ENCODE assay signal across 24 cellular contexts in genomic region chr19:43499042-43499441, GRCh38. TPM values are rescaled to one million over a fixed set of nuclear protein-coding genes. Genes with fewer than 3 reads are reported as not detected.
A peak's percentile ranks its signal among the peaks of the same experiment; 100 is the strongest.
DNase-seq lines count a peak whose midpoint lies in the region; ATAC-seq and TF ChIP-seq lines count a peak whose summit lies in the region.
"Had no signal": no experiment of that assay in that cellular context is flagged by ENCODE, and none has a peak within 500 bp of the region (broad histone marks: within the 10 kb centered on the region; RNA-seq: fewer than 3 reads in every experiment).

No MANE protein-coding gene starts in this region.

- no peak overlapping the region for H3K4me3 Mint-ChIP-seq in CD4-positive, CD25-positive, alpha-beta regulatory T cell
- H3K4me3 Mint-ChIP-seq in naive thymus-derived CD4-positive, alpha-beta T cell = peak overlapping the region in 1 of 10 donors; percentile 17
- H3K4me3 Mint-ChIP-seq: activated T-cell treated with anti-CD3 and anti-CD28 coated beads, Interleukin-2, amount 50 U/mL, for 24 hours; B cell had no signal

- H3K23ac ChIP-seq in neuronal stem cell (ENCODE audit: low read depth, low read length, poor library complexity) = no peak overlapping the region

- H4K91ac ChIP-seq in neuronal stem cell (ENCODE audit: low read depth, low read length, poor library complexity) = no peak overlapping the region

- H3K4me1 ChIP-seq in CD4-positive, CD25-positive, alpha-beta regulatory T cell (ENCODE audit: control insufficient read depth, insufficient read depth, low read length, poor library complexity, severe bottlenecking) = peaks cover 16% of the 10 kb centered on the region
- H3K4me1 ChIP-seq in hepatocyte (ENCODE audit: insufficient read depth) (peaks cover 23% of the 10 kb centered on the region), lower lobe of right lung (peaks cover 12% of the 10 kb centered on the region), neuronal stem cell (ENCODE audit: control insufficient read depth in 2 of 2, insufficient read depth in 1 of 2, low read depth in 1 of 2, low read length in 2 of 2) (peaks cover 0 to 8% of the 10 kb centered on the region in 2 donors)
- peaks cover 0 to 12% of the 10 kb centered on the region in 2 donors for H3K4me1 ChIP-seq in naive thymus-derived CD4-positive, alpha-beta T cell (ENCODE audit: control insufficient read depth in 2 of 2, insufficient read depth in 2 of 2, low read length in 2 of 2)

- H3K18ac ChIP-seq in neuronal stem cell (ENCODE audit: low read length) = no peak overlapping the region

- no peak overlapping the region for H2BK120ac ChIP-seq in neuronal stem cell (ENCODE audit: low read depth, low read length)

- CTCF ChIA-PET in naive thymus-derived CD4-positive, alpha-beta T cell (lab: Charles Lee) = no interaction called here

- no peaks in the 10 kb centered on the region for H3K27me3 Mint-ChIP-seq in CD4-positive, CD25-positive, alpha-beta regulatory T cell
- H3K27me3 Mint-ChIP-seq in naive thymus-derived CD4-positive, alpha-beta T cell = no peaks in the 10 kb centered on the region
- H3K27me3 Mint-ChIP-seq: activated T-cell treated with anti-CD3 and anti-CD28 coated beads, Interleukin-2, amount 50 U/mL, for 24 hours; B cell had no signal

- peaks cover 30% of the 10 kb centered on the region for H3K36me3 Mint-ChIP-seq in CD4-positive, CD25-positive, alpha-beta regulatory T cell
- peaks cover 12 to 31% (median 26%) of the 10 kb centered on the region in 5 donors for H3K36me3 Mint-ChIP-seq in naive thymus-derived CD4-positive, alpha-beta T cell

- H2BK12ac ChIP-seq in neuronal stem cell (ENCODE audit: low read length) = no peak overlapping the region

- no peaks in the 10 kb centered on the region for H3K79me1 ChIP-seq in neuronal stem cell (ENCODE audit: low read depth, low read length)

- intact Hi-C loops in naive thymus-derived CD4-positive, alpha-beta T cell (cut with micrococcal nuclease) = no loop called here
- intact Hi-C loops in lower lobe of right lung (cut with DNase I) = no loop called here
- intact Hi-C loops in posterior vena cava (cut with DNase I) = no loop called here
- intact Hi-C loops in head of caudate nucleus (cut with DNase I) = no loop called here

- H3K27me3 ChIP-seq in CD4-positive, CD25-positive, alpha-beta regulatory T cell (ENCODE audit: control insufficient read depth, insufficient read depth, low read length) = no peaks in the 10 kb centered on the region
- H3K27me3 ChIP-seq in hepatocyte (no peaks in the 10 kb centered on the region), lower lobe of right lung (ENCODE audit: low read depth) (no peaks in the 10 kb centered on the region), neuronal stem cell (ENCODE audit: control insufficient read depth in 3 of 3, insufficient read depth in 3 of 3, low read depth in 1 of 3, low read length in 3 of 3) (peaks cover 0 to 26% (median 0%) of the 10 kb centered on the region in 3 experiments)
- H3K27me3 ChIP-seq in naive thymus-derived CD4-positive, alpha-beta T cell (ENCODE audit: control insufficient read depth in 2 of 2, insufficient read depth in 2 of 2, low read length in 2 of 2) = no peaks in the 10 kb centered on the region
- H3K27me3 ChIP-seq: gastrocnemius medialis had no signal

- H3K9ac ChIP-seq in neuronal stem cell (ENCODE audit: low read depth, low read length, poor library complexity) = no peak overlapping the region

- H2BK15ac ChIP-seq in neuronal stem cell (ENCODE audit: low read length) = no peak overlapping the region

- no peaks in the 10 kb centered on the region for H3K9me2 ChIP-seq in hepatocyte (replicated peaks; ENCODE audit: insufficient read depth)

- H3K4me1 Mint-ChIP-seq in CD4-positive, CD25-positive, alpha-beta regulatory T cell = peaks cover 5 to 37% (median 24%) of the 10 kb centered on the region in 4 donors
- peaks cover 21 to 52% (median 28%) of the 10 kb centered on the region in 7 donors for H3K4me1 Mint-ChIP-seq in naive thymus-derived CD4-positive, alpha-beta T cell

- no peaks in the 10 kb centered on the region for H4K20me1 ChIP-seq in hepatocyte (ENCODE audit: insufficient read depth, poor library complexity, severe bottlenecking)

- ATAC-seq in CD4-positive, CD25-positive, alpha-beta regulatory T cell (ENCODE audit: low read depth in 2 of 2) = no peak
- no peak for ATAC-seq in naive thymus-derived CD4-positive, alpha-beta T cell
- ATAC-seq in lower lobe of right lung = no peak
- ATAC-seq: gastrocnemius medialis had no signal

- no peak overlapping the region for H3K4ac ChIP-seq in neuronal stem cell (ENCODE audit: low read length)

- no peak overlapping the region for H3K27ac ChIP-seq in CD4-positive, CD25-positive, alpha-beta regulatory T cell (ENCODE audit: insufficient read depth, low read length, poor library complexity, severe bottlenecking)
- H3K27ac ChIP-seq in hepatocyte (peak overlapping the region; percentile 70), lower lobe of right lung (no peak overlapping the region), neuronal stem cell (replicated peaks; ENCODE audit: low read length) (no peak overlapping the region)
- no peak overlapping the region for H3K27ac ChIP-seq in naive thymus-derived CD4-positive, alpha-beta T cell (ENCODE audit: low read depth, low read length)
- H3K27ac ChIP-seq: gastrocnemius medialis, SK-N-MC had no signal

- no peaks in the 10 kb centered on the region for H3K9me3 ChIP-seq in CD4-positive, CD25-positive, alpha-beta regulatory T cell (ENCODE audit: control insufficient read depth in 2 of 2, low read length in 2 of 2)
- H3K9me3 ChIP-seq in hepatocyte (ENCODE audit: low read depth) (no peaks in the 10 kb centered on the region), lower lobe of right lung (no peaks in the 10 kb centered on the region), neuronal stem cell (replicated peaks in 1 of 2; ENCODE audit: control insufficient read depth in 2 of 2, insufficient read depth in 1 of 2, low read depth in 1 of 2, low read length in 2 of 2) (no peaks in the 10 kb centered on the region)
- H3K9me3 ChIP-seq in naive thymus-derived CD4-positive, alpha-beta T cell (ENCODE audit: control insufficient read depth in 2 of 3, low read length in 3 of 3) = no peaks in the 10 kb centered on the region
- H3K9me3 ChIP-seq: gastrocnemius medialis had no signal

- no peak overlapping the region for H2BK5ac ChIP-seq in neuronal stem cell (ENCODE audit: low read length)

- H3K14ac ChIP-seq in neuronal stem cell (ENCODE audit: low read length) = no peak overlapping the region

- H3K4me2 ChIP-seq in hepatocyte (no peak overlapping the region), neuronal stem cell (ENCODE audit: insufficient read depth, low read length, poor library complexity, severe bottlenecking) (no peak overlapping the region)

- 78% methylated on average over 3 of the region's 3 CpGs for WGBS in hepatocyte (ENCODE audit: low lambda C conversion rate, missing lambda C conversion rate)
- no CpG with 5 or more reads among the region's 3 CpGs for WGBS in neuronal stem cell (ENCODE audit: extremely low coverage in 2 of 2, insufficient read length in 2 of 2, insufficient replicate concordance in 1 of 2), 2 donors

- H4K8ac ChIP-seq in neuronal stem cell (ENCODE audit: low read depth, low read length) = no peak overlapping the region

- no peak for TF ChIP-seq CTCF in hepatocyte (IDR thresholded peaks at IDR 0.05; ENCODE audit: poor library complexity)
- no peak for TF ChIP-seq CTCF in lower lobe of right lung (IDR thresholded peaks at IDR 0.05)

- H2AFZ ChIP-seq in hepatocyte = no peak overlapping the region
- H2AFZ ChIP-seq in neuronal stem cell (ENCODE audit: low read length) = no peak overlapping the region

- no peak for DNase-seq in CD4-positive, CD25-positive, alpha-beta regulatory T cell
- peak; percentile 98 for DNase-seq in HuH-7.5 (ENCODE audit: low spot score)
- DNase-seq in hepatocyte (ENCODE audit: low spot score) = peak; percentile 58
- DNase-seq in naive thymus-derived CD4-positive, alpha-beta T cell = no peak
- no peak for DNase-seq in lower lobe of right lung
- no peak for DNase-seq in neuronal stem cell (ENCODE audit: low spot score)
- no peak for DNase-seq in posterior vena cava (ENCODE audit: low spot score)
- DNase-seq in head of caudate nucleus = no peak
- DNase-seq: activated CD4-positive, alpha-beta T cell treated with anti-CD3 and anti-CD28 coated beads for 4 hours; activated CD8-positive, alpha-beta memory T cell treated with anti-CD3 and anti-CD28 coated beads for 24 hours; activated gamma-delta T cell treated with Interleukin-2 at 50 U/mL for 16 hours; activated T-cell treated with anti-CD3 and anti-CD28 coated beads, Interleukin-2, amount 50 U/mL, for 24 hours; DMS53; gastrocnemius medialis; H7; NCI-H1436 treated with DMSO at 0.1 percent for 48 hours; NCI-H345; occipital lobe; substantia nigra had no signal

- no peak overlapping the region for H3K4me3 ChIP-seq in CD4-positive, CD25-positive, alpha-beta regulatory T cell (ENCODE audit: low read depth, low read length)
- no peak overlapping the region for H3K4me3 ChIP-seq in hepatocyte
- H3K4me3 ChIP-seq in naive thymus-derived CD4-positive, alpha-beta T cell (ENCODE audit: low read length) = no peak overlapping the region
- no peak overlapping the region for H3K4me3 ChIP-seq in lower lobe of right lung
- H3K4me3 ChIP-seq in neuronal stem cell (ENCODE audit: low read length in 2 of 2) = no peak overlapping the region
- H3K4me3 ChIP-seq: gastrocnemius medialis, lung, SK-N-MC, skin epidermis had no signal

- peaks cover 12% of the 10 kb centered on the region for H3K79me2 ChIP-seq in hepatocyte

- peaks cover 30% of the 10 kb centered on the region for H3K36me3 ChIP-seq in CD4-positive, CD25-positive, alpha-beta regulatory T cell (ENCODE audit: control insufficient read depth, insufficient read depth, low read length)
- H3K36me3 ChIP-seq in hepatocyte (replicated peaks; ENCODE audit: insufficient read depth, low read depth) (no peaks in the 10 kb centered on the region), lower lobe of right lung (peaks cover 28% of the 10 kb centered on the region), neuronal stem cell (replicated peaks in 1 of 2; ENCODE audit: control insufficient read depth in 2 of 2, insufficient read depth in 2 of 2, low read length in 2 of 2) (peaks cover 7 to 29% of the 10 kb centered on the region in 2 donors)
- H3K36me3 ChIP-seq in naive thymus-derived CD4-positive, alpha-beta T cell (ENCODE audit: control insufficient read depth in 2 of 3, insufficient read depth in 3 of 3, low read length in 3 of 3) = peaks cover 0 to 67% (median 4%) of the 10 kb centered on the region in 3 experiments
- H3K36me3 ChIP-seq: gastrocnemius medialis had no signal

- peak overlapping the region in 2 of 3 donors; percentile 42 to 71 for H3K27ac Mint-ChIP-seq in CD4-positive, CD25-positive, alpha-beta regulatory T cell
- peak overlapping the region in 5 of 9 donors; percentile 16 to 83 (median 67) for H3K27ac Mint-ChIP-seq in naive thymus-derived CD4-positive, alpha-beta T cell
- H3K27ac Mint-ChIP-seq: activated T-cell treated with anti-CD3 and anti-CD28 coated beads, Interleukin-2, amount 50 U/mL, for 24 hours; B cell had no signal

- H2AK5ac ChIP-seq in neuronal stem cell (ENCODE audit: low read depth, low read length) = no peak overlapping the region

- no peaks in the 10 kb centered on the region for H3K9me3 Mint-ChIP-seq in CD4-positive, CD25-positive, alpha-beta regulatory T cell
- H3K9me3 Mint-ChIP-seq in naive thymus-derived CD4-positive, alpha-beta T cell = no peaks in the 10 kb centered on the region
- H3K9me3 Mint-ChIP-seq: activated T-cell treated with anti-CD3 and anti-CD28 coated beads, Interleukin-2, amount 50 U/mL, for 24 hours had no signal

- POLR2A ChIA-PET in naive thymus-derived CD4-positive, alpha-beta T cell (lab: Charles Lee) = no interaction called here

RNA-seq across cellular contexts. Expression of gene PHLDB3, which starts 5.5 kb away (rescaled TPM):
- 64.1 TPM for total RNA-seq in CD4-positive, CD25-positive, alpha-beta regulatory T cell
- 1 to 10 TPM; 1.5 to 4.4 (median 3.6) TPM for polyA plus RNA-seq in CD4-positive, CD25-positive, alpha-beta regulatory T cell
- total RNA-seq in hepatocyte = 22.2 and 24.9 TPM in 2 replicates
- polyA plus RNA-seq in hepatocyte = 23.4 and 29.0 TPM in 2 replicates
- 10 to 100 TPM; 24.5 to 98.8 (median 43.3) TPM for total RNA-seq in naive thymus-derived CD4-positive, alpha-beta T cell
- 1 to 10 TPM; 4.5 to 6.5 TPM for polyA plus RNA-seq in naive thymus-derived CD4-positive, alpha-beta T cell
- 7.8 TPM for total RNA-seq in lower lobe of right lung
- polyA plus RNA-seq in neuronal stem cell (2013, experiment 1 of 2) = 8.0 TPM
- 7.9 TPM for polyA plus RNA-seq in neuronal stem cell (2013, experiment 2 of 2)
- 1 to 10 TPM; 7.1 to 8.7 TPM for total RNA-seq in posterior vena cava

RNA-seq across cellular contexts. Expression of gene ETHE1, which starts 28.0 kb away (rescaled TPM):
- 22.8 TPM for total RNA-seq in CD4-positive, CD25-positive, alpha-beta regulatory T cell
- polyA plus RNA-seq in CD4-positive, CD25-positive, alpha-beta regulatory T cell = 10 to 100 TPM; 55.1 to 73.5 (median 64.4) TPM
- total RNA-seq in hepatocyte (42.1 and 49.9 TPM in 2 replicates), lower lobe of right lung (47.4 TPM), posterior vena cava (10 to 100 TPM; 19.8 to 27.9 TPM)
- 47.0 and 65.1 TPM in 2 replicates for polyA plus RNA-seq in hepatocyte
- 10 to 100 TPM; 20.3 to 58.6 (median 23.9) TPM for total RNA-seq in naive thymus-derived CD4-positive, alpha-beta T cell
- polyA plus RNA-seq in naive thymus-derived CD4-positive, alpha-beta T cell = 10 to 100 TPM; 58.0 to 59.3 TPM
- polyA plus RNA-seq in neuronal stem cell (2013, experiment 1 of 2) = 14.2 TPM
- polyA plus RNA-seq in neuronal stem cell (2013, experiment 2 of 2) = 13.9 TPM

RNA-seq across cellular contexts. Expression of gene LYPD3, which starts 33.6 kb away (rescaled TPM):
- 12.7 TPM for total RNA-seq in CD4-positive, CD25-positive, alpha-beta regulatory T cell
- polyA plus RNA-seq in CD4-positive, CD25-positive, alpha-beta regulatory T cell = 1 to 10 TPM; 1.8 to 6.5 (median 4.3) TPM
- total RNA-seq in hepatocyte (4.6 and 4.8 TPM in 2 replicates), lower lobe of right lung (0.74 TPM), posterior vena cava (under 1 TPM; 0.52 to 0.60 TPM)
- 13.2 and 13.5 TPM in 2 replicates for polyA plus RNA-seq in hepatocyte
- 10 to 100 TPM in 1 of 5 experiments, 1 to 10 TPM in 4; 1.1 to 30.6 (median 6.1) TPM for total RNA-seq in naive thymus-derived CD4-positive, alpha-beta T cell
- 1 to 10 TPM; 6.5 to 9.1 TPM for polyA plus RNA-seq in naive thymus-derived CD4-positive, alpha-beta T cell
- polyA plus RNA-seq in neuronal stem cell (2013, experiment 1 of 2) = 0.59 TPM
- 0.68 TPM for polyA plus RNA-seq in neuronal stem cell (2013, experiment 2 of 2)
- total RNA-seq: G401, gastrocnemius medialis, H7, occipital lobe had no signal

RNA-seq across cellular contexts. Expression of gene ZNF575, which starts 33.9 kb away (rescaled TPM):
- total RNA-seq in CD4-positive, CD25-positive, alpha-beta regulatory T cell = 3.3 TPM
- 1 to 10 TPM in 3 of 4 donors, under 1 TPM in 1; 0.83 to 1.6 (median 1.3) TPM for polyA plus RNA-seq in CD4-positive, CD25-positive, alpha-beta regulatory T cell
- total RNA-seq in hepatocyte (0.84 TPM in 1 of 2 replicates, not detected in the other), lower lobe of right lung (2.8 TPM), posterior vena cava (1 to 10 TPM; 2.1 to 3.4 TPM)
- polyA plus RNA-seq in hepatocyte = 3.1 and 6.8 TPM in 2 replicates
- total RNA-seq in naive thymus-derived CD4-positive, alpha-beta T cell = 10 to 100 TPM in 2 of 5 experiments, 1 to 10 TPM in 3; 4.5 to 10.7 (median 5.6) TPM
- 1 to 10 TPM; 2.7 to 3.5 TPM for polyA plus RNA-seq in naive thymus-derived CD4-positive, alpha-beta T cell
- polyA plus RNA-seq in neuronal stem cell (2013, experiment 1 of 2) = 0.29 TPM
- 0.21 TPM for polyA plus RNA-seq in neuronal stem cell (2013, experiment 2 of 2)
- total RNA-seq: G401, gastrocnemius medialis, H7 had no signal

Comparison
In these comparisons a context has a peak if more than half of its experiments do, and no peak if none do; other contexts are left out.
1. DNase-seq: peak in HuH-7.5 (single experiment) and hepatocyte (single experiment); none in CD4-positive, CD25-positive, alpha-beta regulatory T cell (0 of 3), naive thymus-derived CD4-positive, alpha-beta T cell (0 of 9), lower lobe of right lung (single experiment), neuronal stem cell (single experiment), posterior vena cava (single experiment) and head of caudate nucleus (0 of 42).